In the genomic region with DNA sequence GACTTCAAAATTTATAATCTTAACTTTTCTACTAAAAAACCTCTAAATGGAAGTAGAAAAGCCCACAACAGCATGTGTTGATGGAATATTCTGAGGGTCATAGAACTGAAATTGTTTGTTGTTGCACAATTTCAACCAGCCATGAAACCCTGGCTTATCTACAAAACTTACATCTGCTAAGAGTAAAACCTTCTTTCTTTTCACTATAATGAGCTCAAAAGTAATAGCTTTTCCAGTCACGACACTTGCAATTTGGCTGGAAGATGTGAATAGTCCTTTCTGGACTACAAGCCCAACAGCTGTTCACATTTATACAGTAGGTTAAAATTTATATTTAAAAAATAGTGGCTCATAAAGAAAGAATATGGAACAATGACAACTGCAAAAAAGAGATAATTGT, we compare ENCODE assay signal across 23 cellular contexts.
A peak's percentile ranks its signal among the peaks of the same experiment; 100 is the strongest.
DNase-seq lines count a peak whose midpoint lies in the region; ATAC-seq, FAIRE-seq and TF ChIP-seq lines count a peak whose summit lies in the region.
"Had no signal": no experiment of that assay in that cellular context is flagged by ENCODE, and none has a peak within 500 bp of the region (broad histone marks: within the 10 kb centered on the region; RNA-seq: fewer than 3 reads in every experiment).

No MANE protein-coding gene starts in this region.

- no peak overlapping the region for H3K4me3 ChIP-seq in AG09309 (ENCODE audit: control insufficient read depth, low read depth, low read length)
- H3K4me3 ChIP-seq in esophagus squamous epithelium, result no peak overlapping the region
- H3K4me3 ChIP-seq: BLaER1, HAP-1 had no signal

- H3K9me3 ChIP-seq in esophagus squamous epithelium, result no peaks in the 10 kb centered on the region
- H3K9me3 ChIP-seq: BLaER1, Caco-2, HAP-1 had no signal

- ATAC-seq in HG02840 (IDR thresholded peaks at IDR 0.05; ENCODE audit: low FRiP score, unreplicated experiment), result no peak
- ATAC-seq in GM19023 (IDR thresholded peaks at IDR 0.05; ENCODE audit: unreplicated experiment), result no peak
- ATAC-seq: CD8-positive, alpha-beta T cell had no signal

- H3K27me3 ChIP-seq in esophagus squamous epithelium, result no peaks in the 10 kb centered on the region
- H3K27me3 ChIP-seq: BLaER1 had no signal

- H3K36me3 ChIP-seq in esophagus squamous epithelium, result no peaks in the 10 kb centered on the region
- H3K36me3 ChIP-seq: BLaER1, HAP-1 had no signal

- TF ChIP-seq POLR2A in esophagus squamous epithelium (IDR thresholded peaks at IDR 0.05), result no peak

- WGBS in esophagus squamous epithelium, 2 donors, result 40 to 76% methylated on average over 1 of the region's 1 CpG

- H3K4me1 ChIP-seq in esophagus squamous epithelium, result no peaks in the 10 kb centered on the region
- H3K4me1 ChIP-seq: BLaER1, Caco-2 had no signal

- peak; percentile 11 for DNase-seq in AG09309 (ENCODE audit: low read depth)
- peak; percentile 21 for DNase-seq in GM04503 (ENCODE audit: low read depth)
- DNase-seq in fibroblast of peridontal ligament (ENCODE audit: extremely low read depth), result peak; percentile 58
- no peak for DNase-seq in esophagus squamous epithelium (lab: John Stamatoyannopoulos, UW)
- DNase-seq in DMS114 treated with DMSO at 0.1 percent for 48 hours (lab: John Stamatoyannopoulos, UW; ENCODE audit: unreplicated experiment), result no peak
- DNase-seq: Caco-2; CD4-positive, CD25-positive, alpha-beta regulatory T cell; CD8-positive, alpha-beta T cell; DMS79; EL; GDM1; GOT3; HFFc6 had no signal

- FAIRE-seq in endometrium (lab: Jason Lieb, UNC), result peak; percentile 85
- FAIRE-seq: A204.1, GM12892, H54 had no signal

- TF ChIP-seq CTCF in AG09309 (IDR thresholded peaks at IDR 0.05; ENCODE audit: control insufficient read depth, insufficient read depth, low read depth, low read length, missing control alignments) (no peak), esophagus squamous epithelium (IDR thresholded peaks at IDR 0.05) (no peak)

- no peak overlapping the region for H3K27ac ChIP-seq in esophagus squamous epithelium
- H3K27ac ChIP-seq: 22Rv1, BLaER1, C4-2B had no signal

- intact Hi-C loops in esophagus squamous epithelium (cut with DNase I), result no loop called here

Comparison
In these comparisons a context has a peak if more than half of its experiments do, and no peak if none do; other contexts are left out.
1. DNase-seq: peak in AG09309 (single experiment), GM04503 (single experiment) and fibroblast of peridontal ligament (single experiment); none in esophagus squamous epithelium (single experiment) and DMS114 treated with DMSO at 0.1 percent for 48 hours (single experiment).